ENCODE assay signal across 8 cellular contexts in the genomic region with DNA sequence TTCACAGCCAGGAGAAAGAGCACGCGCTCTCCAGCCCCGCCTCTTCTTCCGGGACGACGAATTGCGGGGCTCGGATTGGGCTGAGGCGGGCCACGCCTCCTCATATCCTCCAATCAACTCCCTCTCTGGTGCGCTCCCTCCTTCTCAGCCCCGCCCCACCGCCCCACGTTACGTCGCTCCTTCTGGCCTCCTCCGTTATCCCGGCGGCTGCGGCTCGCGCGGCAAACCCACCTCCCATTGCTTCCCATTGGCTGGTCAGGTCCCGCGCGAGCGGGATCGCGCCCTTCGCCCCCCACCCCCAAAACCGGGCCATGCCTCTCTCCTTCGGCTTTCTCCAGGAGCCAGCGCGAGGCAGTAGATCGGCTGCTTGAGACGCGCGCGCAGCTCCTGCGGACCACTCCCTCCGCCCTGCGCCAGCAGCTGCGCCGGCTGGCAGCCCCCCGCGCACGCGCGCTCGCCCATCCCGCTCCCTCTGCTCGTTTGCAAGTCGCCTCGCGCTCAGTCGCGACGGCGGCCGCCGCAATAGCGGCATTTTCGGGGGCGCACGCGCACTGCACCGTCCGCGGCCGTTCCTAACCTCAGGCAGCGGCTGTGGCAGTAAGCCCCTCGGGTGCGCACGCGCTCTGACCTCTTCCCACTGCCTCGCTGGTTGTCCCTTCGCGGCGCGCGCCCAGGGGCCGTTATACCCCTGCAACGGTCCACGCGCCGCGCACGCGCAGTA. TPM values are rescaled to one million over a fixed set of nuclear protein-coding genes. Genes with fewer than 3 reads are reported as not detected.
DNase-seq lines count a peak whose midpoint lies in the region; ATAC-seq and TF ChIP-seq lines count a peak whose summit lies in the region.

No MANE protein-coding gene starts in this region.

- intact Hi-C loops in heart left ventricle (cut with DNase I), result loop anchor here in 8 of 10 donors (1.0 to 10.0 kb wide), 8 partner anchors 42 to 245 kb away; no protein-coding TSS in a partner anchor
- intact Hi-C loops in posterior vena cava (cut with DNase I), result loop anchor here (5.0 to 10.0 kb wide), 2 partner anchors 75 to 132 kb away; no protein-coding TSS in a partner anchor
- intact Hi-C loops in upper lobe of right lung (cut with DNase I), result no loop called here

- H3K36me3 ChIP-seq in heart left ventricle, result no peaks in the 10 kb centered on the region
- H3K36me3 ChIP-seq in upper lobe of right lung, result no peaks in the 10 kb centered on the region

- DNase-seq in GM12865 (ENCODE audit: low read depth), result peak; percentile 99
- DNase-seq in NCI-H1436 (lab: John Stamatoyannopoulos, UW), result peak; percentile 98
- peak; percentile 99 for DNase-seq in SW480 (ENCODE audit: low spot score)
- DNase-seq in heart left ventricle, result peak; percentile 98 to 99 (median 99)
- DNase-seq in posterior vena cava (ENCODE audit: low spot score), result peak; percentile 99
- DNase-seq in upper lobe of right lung, result peak; percentile 99

- H3K4me1 ChIP-seq in heart left ventricle, result peaks cover 8 to 67% (median 47%) of the 10 kb centered on the region in 12 donors
- H3K4me1 ChIP-seq in upper lobe of right lung, result peaks cover 49% of the 10 kb centered on the region

- no peaks in the 10 kb centered on the region for H3K27me3 ChIP-seq in heart left ventricle
- no peaks in the 10 kb centered on the region for H3K27me3 ChIP-seq in upper lobe of right lung

- no peaks in the 10 kb centered on the region for H3K9me3 ChIP-seq in heart left ventricle
- no peaks in the 10 kb centered on the region for H3K9me3 ChIP-seq in upper lobe of right lung

- peak overlapping the region; percentile 75 for H3K4me3 ChIP-seq in GM12865 (ENCODE audit: low read depth, low read length)
- peak overlapping the region; percentile 63 to 97 (median 87) for H3K4me3 ChIP-seq in heart left ventricle
- peak overlapping the region; percentile 64 for H3K4me3 ChIP-seq in upper lobe of right lung

- TF ChIP-seq CTCF in GM12865 (IDR thresholded peaks at IDR 0.05; ENCODE audit: insufficient read depth, low read depth, low read length, missing control alignments), result no peak
- TF ChIP-seq CTCF in heart left ventricle (IDR thresholded peaks at IDR 0.05), result peak in 3 of 12 donors; percentile 10 to 18 (median 15)
- no peak for TF ChIP-seq CTCF in upper lobe of right lung (IDR thresholded peaks at IDR 0.05)

- peak in 1 of 2 donors; percentile 70 for TF ChIP-seq POLR2A in heart left ventricle (IDR thresholded peaks at IDR 0.05)

- H3K27ac ChIP-seq in adipose tissue (ENCODE audit: low read depth, low read length), result peak overlapping the region; percentile 3
- peak overlapping the region; percentile 96 to 100 (median 98) for H3K27ac ChIP-seq in heart left ventricle
- H3K27ac ChIP-seq in upper lobe of right lung, result peak overlapping the region; percentile 94

- WGBS in adipose tissue, 3 donors, result 0 to 1% (median 1%) methylated on average over 63 to 89 of the region's 89 CpGs
- 0 to 1% (median 0%) methylated on average over 23 to 89 of the region's 89 CpGs for WGBS in heart left ventricle, 4 donors

- ATAC-seq in HG02840 (IDR thresholded peaks at IDR 0.05; ENCODE audit: low FRiP score, unreplicated experiment), result peak; percentile 71
- peak; percentile 87 to 92 (median 90) for ATAC-seq in heart left ventricle
- ATAC-seq in upper lobe of right lung, result peak; percentile 92

RNA-seq across cellular contexts. Expression of gene ARHGAP35, which starts 0.5 kb away (rescaled TPM):
- 10 to 100 TPM in 2 of 3 donors, 1 to 10 TPM in 1; 8.3 to 14.8 (median 13.4) TPM for polyA plus RNA-seq in adipose tissue
- total RNA-seq in heart left ventricle, result 10 to 100 TPM; 59.5 to 91.0 (median 77.2) TPM
- polyA plus RNA-seq in heart left ventricle, result 10 to 100 TPM; 34.8 to 68.1 TPM
- 10 to 100 TPM; 49.8 to 57.4 TPM for total RNA-seq in posterior vena cava
- 63.8 TPM for total RNA-seq in upper lobe of right lung

RNA-seq across cellular contexts. Expression of gene AP2S1, which starts 9.6 kb away (rescaled TPM):
- 100 to 1,000 TPM in 2 of 3 donors, 10 to 100 TPM in 1; 60.1 to 160 (median 151) TPM for polyA plus RNA-seq in adipose tissue
- 100 to 1,000 TPM in 2 of 9 donors, 10 to 100 TPM in 7; 75.3 to 148 (median 84.5) TPM for total RNA-seq in heart left ventricle
- polyA plus RNA-seq in heart left ventricle, result 100 to 1,000 TPM in 1 of 2 donors, 10 to 100 TPM in 1; 85.8 to 166 TPM
- 100 to 1,000 TPM in 1 of 2 donors, 10 to 100 TPM in 1; 98.0 to 139 TPM for total RNA-seq in posterior vena cava
- 101 TPM for total RNA-seq in upper lobe of right lung

Comparison
In these comparisons a context has a peak if more than half of its experiments do, and no peak if none do; other contexts are left out.
1. Peak in every context shown above with its lines: DNase-seq, ATAC-seq, H3K4me3 ChIP-seq and H3K27ac ChIP-seq.
2. H3K27ac ChIP-seq: peak in every context shown above with its lines; median percentile 98 in heart left ventricle; 94 in upper lobe of right lung; 3 in adipose tissue.